Comparison of ENCODE assay signal across 1 cellular context in the genomic region with DNA sequence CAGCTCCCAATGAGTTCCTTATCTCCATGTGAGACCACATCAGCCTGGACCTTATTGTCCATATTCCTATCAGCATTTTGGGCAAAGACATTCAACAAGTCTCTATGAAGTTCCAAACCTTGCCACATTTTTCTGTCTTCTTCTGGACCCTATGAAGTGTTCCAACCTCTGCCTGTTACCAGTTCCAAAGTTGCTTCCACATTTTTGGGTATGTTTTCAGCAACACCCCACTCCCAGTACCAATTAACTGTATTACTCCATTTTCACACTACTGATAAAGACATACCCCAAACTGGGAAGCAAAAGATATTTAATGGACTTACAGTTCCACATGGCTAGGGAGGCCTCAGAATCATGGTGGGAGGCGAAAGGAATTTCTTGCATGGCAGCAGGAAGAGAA.
TF ChIP-seq lines count a peak whose summit lies in the region.

No MANE protein-coding gene starts in this region.

TF ChIP-seq in HEK293, 187 proteins besides CTCF, POLR2A, EP300 and RAD21 (continued from another document):
- TF ChIP-seq ZSCAN18 (tag by site-specific recombination; IDR thresholded peaks at IDR 0.05) = no peak
